12 cellular contexts compared by ENCODE assay signal in the genomic region with DNA sequence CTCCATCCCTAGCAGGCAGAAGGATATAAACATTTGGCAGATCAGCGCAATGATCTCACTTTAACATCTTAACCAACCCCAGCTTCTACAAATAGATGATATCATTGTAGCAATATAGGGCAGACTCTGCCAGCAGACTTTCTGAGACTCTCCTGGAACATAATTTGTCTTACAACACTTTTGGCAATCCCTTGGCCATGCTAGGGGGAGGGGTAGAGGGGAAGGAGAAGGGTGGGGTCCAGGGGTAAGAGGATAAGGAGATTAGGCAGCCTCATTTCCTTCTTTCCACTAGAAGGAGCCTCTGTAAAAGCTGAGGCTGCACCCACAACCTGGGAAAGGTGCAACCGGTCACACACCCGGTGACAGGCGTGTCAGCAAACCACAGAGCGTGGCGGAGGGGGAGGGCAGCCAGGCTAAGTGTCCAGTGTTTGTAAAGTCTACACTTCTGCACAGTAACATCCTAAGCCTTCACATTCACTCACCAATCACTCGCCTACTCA. TPM values are rescaled to one million over a fixed set of nuclear protein-coding genes. Genes with fewer than 3 reads are reported as not detected.
DNase-seq lines count a peak whose midpoint lies in the region; FAIRE-seq and TF ChIP-seq lines count a peak whose summit lies in the region.
"Had no signal": no experiment of that assay in that cellular context is flagged by ENCODE, and none has a peak within 500 bp of the region (broad histone marks: within the 10 kb centered on the region; RNA-seq: fewer than 3 reads in every experiment).

No MANE protein-coding gene starts in this region.

- in situ Hi-C loops in Caki2 (cut with HindIII; ENCODE audit: low pct_unique_long_range_greater_than_20kb, low sequenced_read_pairs), result no loop called here

- H3K4me2 ChIP-seq in neuronal stem cell (ENCODE audit: insufficient read depth, low read length, poor library complexity, severe bottlenecking), result no peak overlapping the region

- no peak overlapping the region for H2BK12ac ChIP-seq in neuronal stem cell (ENCODE audit: low read length)

- H3K4me3 ChIP-seq in cardiac fibroblast (replicated peaks in 1 of 2; ENCODE audit: low read depth in 2 of 2, low read length in 2 of 2) (no peak overlapping the region), neuronal stem cell (ENCODE audit: low read length in 2 of 2) (no peak overlapping the region)
- H3K4me3 ChIP-seq: coronary artery had no signal

- no peak overlapping the region for H2AK5ac ChIP-seq in neuronal stem cell (ENCODE audit: low read depth, low read length)

- no peak overlapping the region for H4K91ac ChIP-seq in neuronal stem cell (ENCODE audit: low read depth, low read length, poor library complexity)

- DNase-seq in Caki2 (ENCODE audit: low read depth) (peak; percentile 75), NCI-H2029 treated with DMSO at 0.1 percent for 48 hours (lab: John Stamatoyannopoulos, UW) (peak; percentile 73), cardiac fibroblast (ENCODE audit: low read depth in 2 of 2) (peak; percentile 11 to 23), neuronal stem cell (ENCODE audit: low spot score) (no peak), D721Med (ENCODE audit: insufficient read length, low spot score) (no peak), NCI-H187 treated with DMSO at 0.1 percent for 48 hours (lab: John Stamatoyannopoulos, UW) (no peak), OCI-M2 (lab: John Stamatoyannopoulos, UW; ENCODE audit: unreplicated experiment) (no peak), amygdala (lab: John Stamatoyannopoulos, UW) (no peak)
- DNase-seq: NCI-H2107; stimulated activated CD4-positive, alpha-beta T cell treated with anti-CD3 and anti-CD28 coated beads, Interleukin-4, amount 100 ng/mL, for 4 hours had no signal

- no peak overlapping the region for H3K23ac ChIP-seq in neuronal stem cell (ENCODE audit: low read depth, low read length, poor library complexity)

- H3K27ac ChIP-seq in neuronal stem cell (replicated peaks; ENCODE audit: low read length), result no peak overlapping the region
- H3K27ac ChIP-seq: coronary artery had no signal

- no peak for FAIRE-seq in D721Med (lab: Jason Lieb, UNC)
- FAIRE-seq: urothelium cell line had no signal

- no peaks in the 10 kb centered on the region for H3K79me1 ChIP-seq in neuronal stem cell (ENCODE audit: low read depth, low read length)

- no peak overlapping the region for H2BK5ac ChIP-seq in neuronal stem cell (ENCODE audit: low read length)

- peak overlapping the region; percentile 74 for H3K9ac ChIP-seq in neuronal stem cell (ENCODE audit: low read depth, low read length, poor library complexity)

- no CpG with 5 or more reads among the region's 7 CpGs for WGBS in neuronal stem cell (ENCODE audit: extremely low coverage in 2 of 2, insufficient read length in 2 of 2, insufficient replicate concordance in 1 of 2), 2 donors

- H2BK120ac ChIP-seq in neuronal stem cell (ENCODE audit: low read depth, low read length), result no peak overlapping the region

- no peak overlapping the region for H2BK15ac ChIP-seq in neuronal stem cell (ENCODE audit: low read length)

- no peak for TF ChIP-seq CTCF in cardiac fibroblast (IDR thresholded peaks at IDR 0.05; ENCODE audit: low read depth, low read length)
- TF ChIP-seq CTCF in D721Med (IDR thresholded peaks at IDR 0.05; ENCODE audit: insufficient read depth, missing control alignments), result no peak

- H3K36me3 ChIP-seq in neuronal stem cell (replicated peaks in 1 of 2; ENCODE audit: control insufficient read depth in 2 of 2, insufficient read depth in 2 of 2, low read length in 2 of 2), result no peaks in the 10 kb centered on the region

- H3K4me1 ChIP-seq in neuronal stem cell (ENCODE audit: control insufficient read depth in 2 of 2, insufficient read depth in 1 of 2, low read depth in 1 of 2, low read length in 2 of 2), result no peaks in the 10 kb centered on the region

- H4K8ac ChIP-seq in neuronal stem cell (ENCODE audit: low read depth, low read length), result peak overlapping the region; percentile 84

- H2AFZ ChIP-seq in neuronal stem cell (ENCODE audit: low read length), result no peak overlapping the region

- no peak overlapping the region for H3K18ac ChIP-seq in neuronal stem cell (ENCODE audit: low read length)

- H3K4ac ChIP-seq in neuronal stem cell (ENCODE audit: low read length), result no peak overlapping the region

- H3K27me3 ChIP-seq in neuronal stem cell (ENCODE audit: control insufficient read depth in 3 of 3, insufficient read depth in 3 of 3, low read depth in 1 of 3, low read length in 3 of 3), result peaks cover 0 to 4% (median 0%) of the 10 kb centered on the region in 3 experiments

- peak overlapping the region; percentile 47 for H3K14ac ChIP-seq in neuronal stem cell (ENCODE audit: low read length)

- H3K9me3 ChIP-seq in neuronal stem cell (replicated peaks in 1 of 2; ENCODE audit: control insufficient read depth in 2 of 2, insufficient read depth in 1 of 2, low read depth in 1 of 2, low read length in 2 of 2), result no peaks in the 10 kb centered on the region

RNA-seq across cellular contexts. Expression of gene UBAC2, which starts 8.7 kb away (rescaled TPM):
- total RNA-seq in Caki2 (2014; rRNA removed; shearing (Covaris generic); ENCODE audit: low replicate concordance), result 76.7 and 115 TPM in 2 replicates
- 70.1 TPM for polyA plus RNA-seq in neuronal stem cell (2013, experiment 1 of 2)
- 68.4 TPM for polyA plus RNA-seq in neuronal stem cell (2013, experiment 2 of 2)

Comparison
In these comparisons a context has a peak if more than half of its experiments do, and no peak if none do; other contexts are left out.
1. DNase-seq: peak in Caki2 (single experiment), NCI-H2029 treated with DMSO at 0.1 percent for 48 hours (single experiment) and cardiac fibroblast (2 of 2); none in neuronal stem cell (single experiment), D721Med (single experiment), NCI-H187 treated with DMSO at 0.1 percent for 48 hours (single experiment), OCI-M2 (single experiment) and amygdala (0 of 56).